ENCODE assay signal across 19 cellular contexts in genomic region chr1:200401708-200402107, GRCh38.
"Had no signal": no experiment of that assay in that cellular context is flagged by ENCODE, and none has a peak within 500 bp of the region (broad histone marks: within the 10 kb centered on the region; RNA-seq: fewer than 3 reads in every experiment).

No MANE protein-coding gene starts in this region.

- ATAC-seq: activated CD4-positive, alpha-beta T cell treated with anti-CD3 and anti-CD28 coated beads for 36 hours; activated CD8-positive, alpha-beta memory T cell treated with anti-CD3 and anti-CD28 coated beads, Interleukin-2, amount 10 ng/mL, durations not matched to agents 7 days and 5 days; lower lobe of right lung had no signal

- H2AFZ ChIP-seq: parathyroid adenoma had no signal

- H3K9ac ChIP-seq: parathyroid adenoma had no signal

- DNase-seq: activated CD4-positive, alpha-beta memory T cell treated with anti-CD3 and anti-CD28 coated beads for 36 hours; activated CD4-positive, alpha-beta T cell treated with anti-CD3 and anti-CD28 coated beads for 36 hours; activated CD8-positive, alpha-beta memory T cell treated with anti-CD3 and anti-CD28 coated beads, Interleukin-2, amount 10 ng/mL, durations not matched to agents 7 days and 5 days; activated effector memory CD4-positive, alpha-beta T cell treated with anti-CD3 and anti-CD28 coated beads, Interleukin-2, amount 50 U/mL, for 16 hours; activated naive CD8-positive, alpha-beta T cell treated with anti-CD3 and anti-CD28 coated beads, Interleukin-2, amount 10 ng/mL, durations not matched to agents 7 days and 5 days; activated T-cell treated with anti-CD3 and anti-CD28 coated beads, Interleukin-2, amount 50 U/mL, for 24 hours; central memory CD4-positive, alpha-beta T cell; colonic mucosa; effector CD8-positive, alpha-beta T cell; foreskin fibroblast; glutamatergic neuron; immature natural killer cell; lower lobe of right lung; retina; stimulated activated CD4-positive, alpha-beta T cell treated with anti-CD3 and anti-CD28 coated beads, Interleukin-4, amount 100 ng/mL, for 1 hour; stimulated activated naive CD4-positive, alpha-beta T cell; trophoblast cell; WERI-Rb-1 had no signal

- H3K27me3 ChIP-seq: colonic mucosa had no signal

- H3K9me3 ChIP-seq: colonic mucosa, lower lobe of right lung had no signal

- H3K4me3 ChIP-seq: colonic mucosa, lower lobe of right lung had no signal

- H3K27ac ChIP-seq: colonic mucosa, lower lobe of right lung, parathyroid adenoma, WERI-Rb-1 had no signal

- H3K79me2 ChIP-seq: parathyroid adenoma had no signal

- H3K36me3 ChIP-seq: colonic mucosa, lower lobe of right lung had no signal

- H3K4me1 ChIP-seq: colonic mucosa, parathyroid adenoma had no signal
